ENCODE assay signal across 19 cellular contexts in genomic region chr1:234655328-234656069, GRCh38. TPM values are rescaled to one million over a fixed set of nuclear protein-coding genes. Genes with fewer than 3 reads are reported as not detected.
DNase-seq lines count a peak whose midpoint lies in the region; TF ChIP-seq lines count a peak whose summit lies in the region.
"Had no signal": no experiment of that assay in that cellular context is flagged by ENCODE, and none has a peak within 500 bp of the region (broad histone marks: within the 10 kb centered on the region; RNA-seq: fewer than 3 reads in every experiment).

No MANE protein-coding gene starts in this region.

- H3F3A ChIP-seq in neural progenitor cell (ENCODE audit: low read depth): no peaks in the 10 kb centered on the region

- peak overlapping the region; percentile 44 for H2AFZ ChIP-seq in neural progenitor cell (replicated peaks)

- peaks cover 0 to 20% of the 10 kb centered on the region in 2 donors for H3K4me1 ChIP-seq in breast epithelium
- peaks cover 7% of the 10 kb centered on the region for H3K4me1 ChIP-seq in neural progenitor cell

- no peaks in the 10 kb centered on the region for H3K79me2 ChIP-seq in neural progenitor cell (ENCODE audit: low read depth)

- no peak overlapping the region for H3K4me3 ChIP-seq in breast epithelium
- no peak overlapping the region for H3K4me3 ChIP-seq in neural progenitor cell
- H3K4me3 ChIP-seq in brain microvascular endothelial cell (ENCODE audit: low read depth, low read length): no peak overlapping the region
- H3K4me3 ChIP-seq: body of pancreas, left ventricle myocardium inferior, MG63, right atrium auricular region, SK-N-MC had no signal

- H4K20me1 ChIP-seq in neural progenitor cell (ENCODE audit: low read depth): no peaks in the 10 kb centered on the region

- no peaks in the 10 kb centered on the region for H3K36me3 Mint-ChIP-seq in neural progenitor cell
- H3K36me3 Mint-ChIP-seq: activated naive CD8-positive, alpha-beta T cell treated with anti-CD3 and anti-CD28 coated beads, Interleukin-2, amount 10 ng/mL, durations not matched to agents 7 days and 5 days; type B pancreatic cell had no signal

- in situ Hi-C loops in brain microvascular endothelial cell (cut with HindIII; ENCODE audit: low pct_ligation_motif_present, low sequenced_read_pairs): no loop called here

- H3K4me3 Mint-ChIP-seq in neural progenitor cell: no peak overlapping the region
- H3K4me3 Mint-ChIP-seq: activated naive CD8-positive, alpha-beta T cell treated with anti-CD3 and anti-CD28 coated beads, Interleukin-2, amount 10 ng/mL, durations not matched to agents 7 days and 5 days; activated T-helper 17 cell treated with anti-CD3 and anti-CD28 coated beads, Interleukin-2, amount 50 U/mL, for 72 hours; type B pancreatic cell had no signal

- peak overlapping the region; percentile 78 to 80 for H3K27ac ChIP-seq in breast epithelium
- no peak overlapping the region for H3K27ac ChIP-seq in neural progenitor cell
- no peak overlapping the region for H3K27ac ChIP-seq in brain microvascular endothelial cell
- H3K27ac ChIP-seq: left ventricle myocardium inferior, right atrium auricular region, SK-N-MC had no signal

- H3K9ac ChIP-seq in neural progenitor cell: no peak overlapping the region

- DNase-seq in ELF-1 (ENCODE audit: low read depth, low spot score): peak; percentile 79
- peak; percentile 56 for DNase-seq in NCI-H69 (lab: John Stamatoyannopoulos, UW)
- DNase-seq in breast epithelium (ENCODE audit: low spot score in 2 of 2): no peak
- DNase-seq in neural progenitor cell (ENCODE audit: low spot score): no peak
- DNase-seq in SIG-M5 treated with dmso at 0.1 percent for 504 hours (lab: John Stamatoyannopoulos, UW; ENCODE audit: unreplicated experiment): no peak
- DNase-seq in head of caudate nucleus: no peak
- DNase-seq in brain microvascular endothelial cell: no peak
- DNase-seq: activated CD4-positive, CD25-positive, alpha-beta regulatory T cell treated with anti-CD3 and anti-CD28 coated beads, Interleukin-2, amount 50 U/mL, for 72 hours; activated naive CD8-positive, alpha-beta T cell treated with anti-CD3 and anti-CD28 coated beads, Interleukin-2, amount 10 ng/mL, durations not matched to agents 7 days and 5 days; body of pancreas; left ventricle myocardium inferior; MG63; NCI-H2107; NCI-H526; stimulated activated naive CD4-positive, alpha-beta T cell had no signal

- H3K36me3 ChIP-seq in breast epithelium (no peaks in the 10 kb centered on the region), neural progenitor cell (no peaks in the 10 kb centered on the region), brain microvascular endothelial cell (replicated peaks) (no peaks in the 10 kb centered on the region)
- H3K36me3 ChIP-seq: left ventricle myocardium inferior, MG63, right atrium auricular region had no signal

- no peaks in the 10 kb centered on the region for H3K9me3 ChIP-seq in breast epithelium
- H3K9me3 ChIP-seq in neural progenitor cell (ENCODE audit: low read depth): no peaks in the 10 kb centered on the region
- H3K9me3 ChIP-seq: body of pancreas, left ventricle myocardium inferior, MG63, right atrium auricular region had no signal

- peaks cover 12% of the 10 kb centered on the region for H3K4me1 Mint-ChIP-seq in neural progenitor cell

- no peaks in the 10 kb centered on the region for H3K27me3 Mint-ChIP-seq in neural progenitor cell (ENCODE audit: insufficient read depth, low read depth)
- H3K27me3 Mint-ChIP-seq: activated T-helper 17 cell treated with anti-CD3 and anti-CD28 coated beads, Interleukin-2, amount 50 U/mL, for 72 hours; type B pancreatic cell had no signal

- intact Hi-C loops in breast epithelium (cut with DNase I; ENCODE audit: low total_unique reads) (loop anchor here (1.0 kb wide), 1 partner anchor 15 kb away; no protein-coding TSS in a partner anchor), head of caudate nucleus (cut with DNase I) (no loop called here)

- TF ChIP-seq CTCF in breast epithelium (IDR thresholded peaks at IDR 0.05) (no peak), neural progenitor cell (IDR thresholded peaks at IDR 0.05) (no peak), brain microvascular endothelial cell (IDR thresholded peaks at IDR 0.05; ENCODE audit: low read depth, low read length, missing control alignments) (no peak)

- no peak overlapping the region for H3K4me2 ChIP-seq in neural progenitor cell

- H3K27ac Mint-ChIP-seq in neural progenitor cell: no peak overlapping the region
- H3K27ac Mint-ChIP-seq: activated naive CD8-positive, alpha-beta T cell treated with anti-CD3 and anti-CD28 coated beads, Interleukin-2, amount 10 ng/mL, durations not matched to agents 7 days and 5 days; activated T-helper 17 cell treated with anti-CD3 and anti-CD28 coated beads, Interleukin-2, amount 50 U/mL, for 72 hours; type B pancreatic cell had no signal

- no peaks in the 10 kb centered on the region for H3K27me3 ChIP-seq in breast epithelium
- H3K27me3 ChIP-seq in neural progenitor cell: no peaks in the 10 kb centered on the region
- H3K27me3 ChIP-seq in brain microvascular endothelial cell (replicated peaks): no peaks in the 10 kb centered on the region
- H3K27me3 ChIP-seq: body of pancreas, MG63, right atrium auricular region had no signal

- no peaks in the 10 kb centered on the region for H3K9me3 Mint-ChIP-seq in neural progenitor cell
- H3K9me3 Mint-ChIP-seq: activated naive CD8-positive, alpha-beta T cell treated with anti-CD3 and anti-CD28 coated beads, Interleukin-2, amount 10 ng/mL, durations not matched to agents 7 days and 5 days; activated T-helper 17 cell treated with anti-CD3 and anti-CD28 coated beads, Interleukin-2, amount 50 U/mL, for 72 hours had no signal

- no peak for TF ChIP-seq POLR2A in breast epithelium (IDR thresholded peaks at IDR 0.05)

RNA-seq across cellular contexts. Expression of gene IRF2BP2, which starts 45.5 kb away (rescaled TPM):
- total RNA-seq in breast epithelium (100 to 1,000 TPM in 1 of 3 donors, 10 to 100 TPM in 2; 60.3 to 108 (median 84.9) TPM), neural progenitor cell (ENCODE audit: low replicate concordance) (21.2 and 22.9 TPM in 2 replicates)

Comparison
In these comparisons a context has a peak if more than half of its experiments do, and no peak if none do; other contexts are left out.
1. DNase-seq: peak in ELF-1 (single experiment) and NCI-H69 (single experiment); none in breast epithelium (0 of 2), neural progenitor cell (single experiment), SIG-M5 treated with dmso at 0.1 percent for 504 hours (single experiment), head of caudate nucleus (0 of 42) and brain microvascular endothelial cell (single experiment).
2. H3K27ac ChIP-seq: peak in breast epithelium (2 of 2); none in neural progenitor cell (single experiment) and brain microvascular endothelial cell (single experiment).